Comparison of ENCODE assay signal across 8 cellular contexts in genomic region chr19:56314584-56315075, GRCh38. TPM values are rescaled to one million over a fixed set of nuclear protein-coding genes. Genes with fewer than 3 reads are reported as not detected.
DNase-seq lines count a peak whose midpoint lies in the region; ATAC-seq lines count a peak whose summit lies in the region.

ZSCAN5A (minus strand) TSS chr19:56314839; CDS start chr19:56225046, 89,793 bp downstream.

- H3K27me3 Mint-ChIP-seq in IgD-negative memory B cell, result no peaks in the 10 kb centered on the region

- peak; percentile 88 for DNase-seq in DMS153 (lab: John Stamatoyannopoulos, UW)
- DNase-seq in OCI-M1 (lab: John Stamatoyannopoulos, UW), result peak; percentile 99
- peak; percentile 97 for DNase-seq in activated T-cell treated with anti-CD3 and anti-CD28 coated beads for 24 hours (ENCODE audit: low read depth)
- peak; percentile 93 for DNase-seq in epidermal melanocyte (ENCODE audit: insufficient read length, low spot score)
- DNase-seq in middle frontal gyrus (ENCODE audit: extremely low spot score, low spot score), result peak; percentile 86
- peak; percentile 92 to 96 for DNase-seq in stimulated activated CD8-positive, alpha-beta memory T cell treated with anti-CD3 and anti-CD28 coated beads, Interleukin-2, amount 100 ng/mL, for 1 hour (ENCODE audit: low read depth in 2 of 2)

- peak; percentile 67 for ATAC-seq in GM21576 (IDR thresholded peaks at IDR 0.05; ENCODE audit: unreplicated experiment)

- peak within 1 kb of the TSS; percentile 96 to 100 (median 99) for H3K27ac Mint-ChIP-seq in IgD-negative memory B cell

- H3K36me3 Mint-ChIP-seq in IgD-negative memory B cell, result no peaks in the 10 kb centered on the region

- H3K4me1 Mint-ChIP-seq in IgD-negative memory B cell, result peaks cover 8 to 15% (median 13%) of the 10 kb centered on the region in 3 donors

- H3K4me3 Mint-ChIP-seq in IgD-negative memory B cell, result peak within 1 kb of the TSS; percentile 92 to 100 (median 96)

- H3K9me3 Mint-ChIP-seq in IgD-negative memory B cell, result no peaks in the 10 kb centered on the region

RNA-seq across cellular contexts. Expression of gene ZSCAN5A, which starts in this region (rescaled TPM):
- polyA plus RNA-seq in IgD-negative memory B cell, result 7.0 TPM

Comparison
In these comparisons a context has a peak if more than half of its experiments do, and no peak if none do; other contexts are left out.
1. Peak in every context shown above with its lines: DNase-seq and ATAC-seq.